ENCODE assay signal across 10 cellular contexts in the genomic region with DNA sequence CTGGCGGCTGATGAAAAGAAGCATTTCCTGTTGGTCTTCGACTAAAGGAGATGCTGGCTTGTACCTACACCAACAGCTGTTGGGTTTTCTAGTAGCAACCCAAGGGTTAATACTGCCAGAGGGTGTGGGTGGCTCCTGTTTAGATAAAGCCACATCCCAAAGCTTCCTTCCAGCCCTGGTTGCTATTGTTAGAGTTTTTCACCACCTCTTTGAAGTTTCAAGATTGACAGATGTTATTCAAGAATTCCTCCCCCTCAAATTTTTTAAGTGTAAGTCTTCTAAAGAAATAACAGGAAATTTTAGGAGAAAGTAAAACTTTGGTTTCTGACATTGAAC.
DNase-seq lines count a peak whose midpoint lies in the region; ATAC-seq and TF ChIP-seq lines count a peak whose summit lies in the region.
"Had no signal": no experiment of that assay in that cellular context is flagged by ENCODE, and none has a peak within 500 bp of the region (broad histone marks: within the 10 kb centered on the region; RNA-seq: fewer than 3 reads in every experiment).

No MANE protein-coding gene starts in this region.

- POLR2A ChIA-PET in naive thymus-derived CD8-positive, alpha-beta T cell (lab: Charles Lee) = interaction anchor here (0.9 to 9.7 kb wide), 18 partner anchors 10 to 313 kb away, joined by 3 to 170 read pairs (median 6); partner anchors contain the start of gene TGFBR2

- H3K27me3 ChIP-seq in Loucy (ENCODE audit: insufficient read depth, low read length, poor library complexity, severe bottlenecking) = no peaks in the 10 kb centered on the region

- H3K4me3 ChIP-seq in Loucy (ENCODE audit: low read length, poor library complexity, severe bottlenecking) = peak overlapping the region; percentile 24

- peak overlapping the region; percentile 46 to 73 (median 64) for H3K4me3 Mint-ChIP-seq in naive thymus-derived CD8-positive, alpha-beta T cell

- no peaks in the 10 kb centered on the region for H3K9me3 Mint-ChIP-seq in naive thymus-derived CD8-positive, alpha-beta T cell

- H3K4me1 Mint-ChIP-seq in naive thymus-derived CD8-positive, alpha-beta T cell = peaks cover 53 to 99% (median 95%) of the 10 kb centered on the region in 4 donors

- H3K9me3 ChIP-seq in Loucy (ENCODE audit: insufficient read depth, low read depth, low read length) = no peaks in the 10 kb centered on the region

- H3K9ac ChIP-seq in Loucy (ENCODE audit: low read depth, low read length, poor library complexity, severe bottlenecking) = peak overlapping the region; percentile 28

- H3K79me2 ChIP-seq in Loucy (ENCODE audit: insufficient read depth, low read length) = peaks cover 64% of the 10 kb centered on the region

- H4K20me1 ChIP-seq in Loucy (ENCODE audit: insufficient read depth, low read length, poor library complexity, severe bottlenecking) = no peaks in the 10 kb centered on the region

- H3K36me3 Mint-ChIP-seq in naive thymus-derived CD8-positive, alpha-beta T cell = peaks cover 36 to 67% (median 49%) of the 10 kb centered on the region in 3 donors

- peak overlapping the region; percentile 75 for H3K4me2 ChIP-seq in Loucy (ENCODE audit: low read depth, low read length, poor library complexity, severe bottlenecking)

- H3K9me2 ChIP-seq in Loucy (replicated peaks; ENCODE audit: low read depth, low read length) = no peaks in the 10 kb centered on the region

- DNase-seq in ELF-1 (ENCODE audit: low read depth, low spot score) = peak; percentile 93
- no peak for DNase-seq in caudate nucleus (lab: John Stamatoyannopoulos, UW)
- peak in 7 of 10 donors; percentile 37 to 67 (median 48) for DNase-seq in naive thymus-derived CD8-positive, alpha-beta T cell
- DNase-seq in NCI-H2196 treated with DMSO at 0.1 percent for 48 hours (lab: John Stamatoyannopoulos, UW; ENCODE audit: unreplicated experiment) = no peak
- no peak for DNase-seq in COLO668 (lab: John Stamatoyannopoulos, UW; ENCODE audit: unreplicated experiment)
- no peak for DNase-seq in CD1c-positive myeloid dendritic cell (ENCODE audit: extremely low spot score)
- DNase-seq in NCI-H524 (lab: John Stamatoyannopoulos, UW) = no peak
- DNase-seq: occipital lobe, PC-3 had no signal

- H3K36me3 ChIP-seq in Loucy (ENCODE audit: insufficient read depth, low read length) = peaks cover 40% of the 10 kb centered on the region; the same call in 1 of the 2 replicates

- no peak overlapping the region for H2AFZ ChIP-seq in Loucy (ENCODE audit: low read length)

- H3K27me3 Mint-ChIP-seq in naive thymus-derived CD8-positive, alpha-beta T cell = no peaks in the 10 kb centered on the region

- peak overlapping the region; percentile 65 to 100 (median 90) for H3K27ac Mint-ChIP-seq in naive thymus-derived CD8-positive, alpha-beta T cell

- TF ChIP-seq CTCF in Loucy (conservative IDR thresholded peaks at IDR 0.05; ENCODE audit: low read length) = no peak

- peaks cover 30% of the 10 kb centered on the region for H3F3A ChIP-seq in Loucy (ENCODE audit: low read depth)

- peak overlapping the region; percentile 23 for H3K27ac ChIP-seq in caudate nucleus (ENCODE audit: low read depth, low read length)

- H3K4me1 ChIP-seq in Loucy (ENCODE audit: insufficient read depth, low read length, poor library complexity, severe bottlenecking) = peaks cover 62% of the 10 kb centered on the region

- peak; percentile 37 to 57 for ATAC-seq in naive thymus-derived CD8-positive, alpha-beta T cell
- ATAC-seq: PC-3 had no signal

Comparison
In these comparisons a context has a peak if more than half of its experiments do, and no peak if none do; other contexts are left out.
1. DNase-seq: peak in ELF-1 (single experiment) and naive thymus-derived CD8-positive, alpha-beta T cell (7 of 10); none in caudate nucleus (0 of 61), NCI-H2196 treated with DMSO at 0.1 percent for 48 hours (single experiment), COLO668 (single experiment), CD1c-positive myeloid dendritic cell (single experiment) and NCI-H524 (0 of 2).